Comparison of ENCODE assay signal across 12 cellular contexts in the genomic region with DNA sequence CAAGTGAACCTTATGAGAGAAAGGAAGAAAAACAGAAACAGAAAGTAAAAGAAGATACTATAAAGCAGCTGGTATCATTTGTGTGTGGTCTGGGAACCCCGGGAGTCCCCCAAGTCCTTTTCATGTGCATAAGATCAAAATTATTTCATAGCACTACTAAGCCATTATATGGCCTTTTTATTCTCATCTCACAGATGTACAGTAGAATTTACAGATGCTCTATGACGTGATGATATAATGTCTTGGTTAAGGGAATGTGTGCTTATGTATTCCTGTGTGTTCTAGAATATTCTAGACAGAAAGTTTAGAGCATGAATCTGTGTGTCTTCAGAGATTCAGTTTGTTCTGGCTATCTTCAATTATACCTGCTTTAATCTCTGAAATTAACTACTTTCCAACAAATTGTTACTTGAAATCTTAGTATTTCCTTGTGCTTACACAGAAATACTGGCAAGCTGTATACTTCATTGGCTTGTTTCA. TPM values are rescaled to one million over a fixed set of nuclear protein-coding genes. Genes with fewer than 3 reads are reported as not detected.
DNase-seq lines count a peak whose midpoint lies in the region; ATAC-seq, FAIRE-seq and TF ChIP-seq lines count a peak whose summit lies in the region.
"Had no signal": no experiment of that assay in that cellular context is flagged by ENCODE, and none has a peak within 500 bp of the region (broad histone marks: within the 10 kb centered on the region; RNA-seq: fewer than 3 reads in every experiment).

No MANE protein-coding gene starts in this region.

- no peak overlapping the region for H2BK12ac ChIP-seq in H9 (ENCODE audit: insufficient read length, low read depth, low read length)

- BruUV-seq in HepG2 (replicated peaks; lab: Mats Ljungman, UMichigan), result no TSS peak

- CTCF ChIA-PET in HepG2 (lab: Yijun Ruan, JAX; ENCODE audit: low intra/inter-chr PET ratio, low total read pairs), result no interaction called here

- no peak overlapping the region for H2BK15ac ChIP-seq in H9 (ENCODE audit: low read depth, low read length)

- no peak overlapping the region for H4K5ac ChIP-seq in H9 (ENCODE audit: insufficient read length, low read depth, low read length)

- H3K79me2 ChIP-seq in DND-41 (ENCODE audit: insufficient read depth, low read length), result no peaks in the 10 kb centered on the region
- H3K79me2 ChIP-seq in HepG2 (ENCODE audit: insufficient read depth, low read length), result no peaks in the 10 kb centered on the region
- no peaks in the 10 kb centered on the region for H3K79me2 ChIP-seq in H9 (ENCODE audit: insufficient read depth, low read length)

- peaks cover 9% of the 10 kb centered on the region for H3K4me1 ChIP-seq in DND-41 (ENCODE audit: insufficient read depth, low read length)
- peaks cover 21% of the 10 kb centered on the region for H3K4me1 ChIP-seq in HepG2 (ENCODE audit: insufficient read depth, low read length)
- no peaks in the 10 kb centered on the region for H3K4me1 ChIP-seq in H9 (ENCODE audit: insufficient read depth, low read length)

- H3K27me3 ChIP-seq in DND-41 (ENCODE audit: insufficient read depth, low read length, poor library complexity) (no peaks in the 10 kb centered on the region), brain microvascular endothelial cell (replicated peaks) (no peaks in the 10 kb centered on the region), H7 (ENCODE audit: control insufficient read depth, insufficient read depth, low read length) (peaks cover 29% of the 10 kb centered on the region), HepG2 (ENCODE audit: control insufficient read depth in 1 of 2, insufficient read depth in 2 of 2, low read length in 2 of 2) (peaks cover 15 to 76% of the 10 kb centered on the region in 2 experiments; a peak in 4 of 5 replicates), H9 (ENCODE audit: insufficient read depth, low read length) (peaks cover 18% of the 10 kb centered on the region; the same call in 1 of the 2 replicates)

- H2BK5ac ChIP-seq in H9 (ENCODE audit: insufficient read length, low read length), result no peak overlapping the region

- H3K27me3 Mint-ChIP-seq in activated T-helper 1 cell treated with anti-CD3 and anti-CD28 coated beads, Interleukin-12 subunit alpha, Interleukin-12 subunit beta, Interleukin-2, Interleukin-4 antibody, amounts not matched to agents 30 ng/mL and 10 ng/mL and 1 ng/mL, durations not matched to agents 14 hours and 24 hours and 36 hours (ENCODE audit: insufficient read depth), result no peaks in the 10 kb centered on the region
- H3K27me3 Mint-ChIP-seq in H9 (ENCODE audit: low read depth), result peaks cover 43% of the 10 kb centered on the region

- no peak for TF ChIP-seq POLR2A in HepG2 (IDR thresholded peaks at IDR 0.05; ENCODE audit: insufficient read depth in 1 of 2, low read depth in 2 of 2, low read length in 2 of 2)

- H3K27ac Mint-ChIP-seq in activated T-helper 1 cell treated with anti-CD3 and anti-CD28 coated beads, Interleukin-12 subunit alpha, Interleukin-12 subunit beta, Interleukin-2, Interleukin-4 antibody, amounts not matched to agents 30 ng/mL and 10 ng/mL and 1 ng/mL, durations not matched to agents 14 hours and 24 hours and 36 hours, result peak overlapping the region; percentile 75
- no peak overlapping the region for H3K27ac Mint-ChIP-seq in H9

- POLR2A ChIA-PET in HepG2 (lab: Yijun Ruan, JAX), result no interaction called here

- WGBS in HepG2 (ENCODE audit: low lambda C conversion rate), result 35% methylated on average over 2 of the region's 2 CpGs
- no CpG with 5 or more reads among the region's 2 CpGs for WGBS in H9 (ENCODE audit: extremely low coverage, insufficient read length, low lambda C conversion rate)

- in situ Hi-C loops in brain microvascular endothelial cell (cut with HindIII; ENCODE audit: low pct_ligation_motif_present, low sequenced_read_pairs), result no loop called here
- in situ Hi-C loops in HepG2 (cut with HindIII; ENCODE audit: extremely low pct_ligation_motif_present, low pct_unique_long_range_greater_than_20kb), result no loop called here

- H3K18ac ChIP-seq in H9 (ENCODE audit: insufficient read length, low read depth, low read length), result no peak overlapping the region

- DNase-seq in DND-41, result no peak
- peak; percentile 71 for DNase-seq in GM19239 (ENCODE audit: insufficient read length, low spot score)
- DNase-seq in activated T-helper 1 cell treated with anti-CD3 and anti-CD28 coated beads, Interleukin-12 subunit alpha, Interleukin-12 subunit beta, Interleukin-2, Interleukin-4 antibody, amounts not matched to agents 30 ng/mL and 10 ng/mL and 1 ng/mL, durations not matched to agents 14 hours and 24 hours and 36 hours (ENCODE audit: low spot score), result no peak
- no peak for DNase-seq in brain microvascular endothelial cell
- no peak for DNase-seq in H7
- no peak for DNase-seq in HepG2 (ENCODE audit: low spot score)
- DNase-seq in H9, result no peak
- DNase-seq: COR-L47, NCI-H187 had no signal

- no peak overlapping the region for H3K23ac ChIP-seq in H9 (ENCODE audit: insufficient read length, low read depth, low read length)

- H3K4me2 ChIP-seq in DND-41 (ENCODE audit: insufficient read depth, low read length), result peak overlapping the region; percentile 22; the same call in 1 of the 2 replicates
- no peak overlapping the region for H3K4me2 ChIP-seq in HepG2 (ENCODE audit: low read depth, low read length)
- no peak overlapping the region for H3K4me2 ChIP-seq in H9 (ENCODE audit: insufficient read depth, insufficient read length, low read length)

- no peak overlapping the region for H3K56ac ChIP-seq in H9 (ENCODE audit: insufficient read length, low read depth, low read length)

- H4K20me1 ChIP-seq in DND-41 (ENCODE audit: insufficient read depth, low read length), result no peaks in the 10 kb centered on the region
- H4K20me1 ChIP-seq in HepG2 (ENCODE audit: insufficient read depth, low read length), result no peaks in the 10 kb centered on the region
- no peaks in the 10 kb centered on the region for H4K20me1 ChIP-seq in H9 (ENCODE audit: control insufficient read depth, insufficient read depth, insufficient read length)

- H3K36me3 Mint-ChIP-seq in activated T-helper 1 cell treated with anti-CD3 and anti-CD28 coated beads, Interleukin-12 subunit alpha, Interleukin-12 subunit beta, Interleukin-2, Interleukin-4 antibody, amounts not matched to agents 30 ng/mL and 10 ng/mL and 1 ng/mL, durations not matched to agents 14 hours and 24 hours and 36 hours (ENCODE audit: low read depth), result no peaks in the 10 kb centered on the region
- H3K36me3 Mint-ChIP-seq in H9 (ENCODE audit: insufficient read depth in 1 of 3, low read depth in 3 of 3), result peaks cover 2 to 35% (median 17%) of the 10 kb centered on the region in 3 experiments

- no peaks in the 10 kb centered on the region for H3K9me3 Mint-ChIP-seq in activated T-helper 1 cell treated with anti-CD3 and anti-CD28 coated beads, Interleukin-12 subunit alpha, Interleukin-12 subunit beta, Interleukin-2, Interleukin-4 antibody, amounts not matched to agents 30 ng/mL and 10 ng/mL and 1 ng/mL, durations not matched to agents 14 hours and 24 hours and 36 hours
- H3K9me3 Mint-ChIP-seq in H9, result no peaks in the 10 kb centered on the region

- H3K79me1 ChIP-seq in H9 (ENCODE audit: insufficient read depth, low read depth, low read length, poor library complexity, severe bottlenecking), result no peaks in the 10 kb centered on the region

- H3K4me1 Mint-ChIP-seq in activated T-helper 1 cell treated with anti-CD3 and anti-CD28 coated beads, Interleukin-12 subunit alpha, Interleukin-12 subunit beta, Interleukin-2, Interleukin-4 antibody, amounts not matched to agents 30 ng/mL and 10 ng/mL and 1 ng/mL, durations not matched to agents 14 hours and 24 hours and 36 hours (ENCODE audit: low read depth), result peaks cover 13% of the 10 kb centered on the region
- peaks cover 3% of the 10 kb centered on the region in 2 experiments; a peak in 2 of 4 replicates for H3K4me1 Mint-ChIP-seq in H9

- H3K9me3 ChIP-seq in DND-41 (ENCODE audit: insufficient read depth, low read length, severe bottlenecking) (no peaks in the 10 kb centered on the region), HepG2 (ENCODE audit: low read length) (no peaks in the 10 kb centered on the region), H9 (ENCODE audit: control insufficient read depth, low read depth, low read length) (no peaks in the 10 kb centered on the region)

- no peak overlapping the region for H3K4ac ChIP-seq in H9 (ENCODE audit: low read depth, low read length)

- TF ChIP-seq CTCF in DND-41 (IDR thresholded peaks at IDR 0.05; ENCODE audit: borderline replicate concordance, extremely low read depth, low read length, poor library complexity, severe bottlenecking) (no peak), brain microvascular endothelial cell (IDR thresholded peaks at IDR 0.05; ENCODE audit: low read depth, low read length, missing control alignments) (no peak), HepG2 (CRISPR knock-in tag; IDR thresholded peaks at IDR 0.05) (no peak), H9 (conservative IDR thresholded peaks at IDR 0.05) (no peak)

- peak; percentile 72 for ATAC-seq in DND-41 (ENCODE audit: insufficient read depth, low read depth)
- ATAC-seq in HG03045 (IDR thresholded peaks at IDR 0.05; ENCODE audit: unreplicated experiment), result peak; percentile 65
- ATAC-seq in HepG2, result no peak
- ATAC-seq: HCT116 had no signal

- FAIRE-seq in GM19239 (lab: Jason Lieb, UNC) (peak; percentile 68), HepG2 (lab: Jason Lieb, UNC) (no peak)

- H2AK5ac ChIP-seq in H9 (ENCODE audit: insufficient read length, low read length), result no peak overlapping the region

- H3K9ac ChIP-seq in DND-41 (ENCODE audit: low read depth, low read length), result no peak overlapping the region
- no peak overlapping the region for H3K9ac ChIP-seq in HepG2 (ENCODE audit: insufficient read depth, low read depth, low read length)
- H3K9ac ChIP-seq in H9 (ENCODE audit: extremely low read depth, insufficient read length, low read length), result no peak overlapping the region

- no peak for TF ChIP-seq RAD21 in HepG2 (CRISPR knock-in tag; IDR thresholded peaks at IDR 0.05)

- H3K23me2 ChIP-seq in H9 (ENCODE audit: insufficient read length, low read depth, low read length, poor library complexity, severe bottlenecking), result peaks cover 9% of the 10 kb centered on the region

- no peak overlapping the region for H2BK120ac ChIP-seq in H9 (ENCODE audit: low read depth, low read length, poor library complexity, severe bottlenecking)

- H3K4me3 ChIP-seq in DND-41 (ENCODE audit: low read depth in 1 of 2, low read length in 2 of 2) (no peak overlapping the region), brain microvascular endothelial cell (ENCODE audit: low read depth, low read length) (no peak overlapping the region), H7 (ENCODE audit: insufficient read depth, low read depth, low read length) (no peak overlapping the region), HepG2 (replicated peaks in 1 of 3; ENCODE audit: insufficient read depth in 1 of 3, low read depth in 2 of 3, low read length in 3 of 3) (no peak overlapping the region)
- H3K4me3 ChIP-seq: SK-N-MC had no signal

- H4K91ac ChIP-seq in H9 (ENCODE audit: insufficient read length, low read depth, low read length), result no peak overlapping the region

- H2AFZ ChIP-seq in DND-41 (ENCODE audit: low read depth, low read length) (no peak overlapping the region; the same call in 1 of the 2 replicates), HepG2 (ENCODE audit: low read length) (no peak overlapping the region), H9 (ENCODE audit: low read length) (no peak overlapping the region)

- intact Hi-C loops in activated T-helper 1 cell treated with anti-CD3 and anti-CD28 coated beads, Interleukin-12 subunit alpha, Interleukin-12 subunit beta, Interleukin-2, Interleukin-4 antibody, amounts not matched to agents 30 ng/mL and 10 ng/mL and 1 ng/mL, durations not matched to agents 14 hours and 24 hours and 36 hours (cut with micrococcal nuclease), result loop anchor here (2.0 kb wide), 1 partner anchor 21 kb away; no protein-coding TSS in a partner anchor
- intact Hi-C loops in HepG2 (cut with micrococcal nuclease; ENCODE audit: unreplicated experiment), result no loop called here

- H3K27ac ChIP-seq in DND-41 (ENCODE audit: low read length), result no peak overlapping the region
- H3K27ac ChIP-seq in brain microvascular endothelial cell, result no peak overlapping the region
- no peak overlapping the region for H3K27ac ChIP-seq in HepG2 (ENCODE audit: extremely low read length, insufficient read depth, low read length)
- H3K27ac ChIP-seq in H9 (ENCODE audit: insufficient read length, low read depth, low read length), result no peak overlapping the region
- H3K27ac ChIP-seq: SK-N-MC had no signal

- no peak overlapping the region for H2BK20ac ChIP-seq in H9 (ENCODE audit: low read depth, low read length, poor library complexity, severe bottlenecking)

- H3K14ac ChIP-seq in H9 (ENCODE audit: insufficient read depth, low read length), result no peak overlapping the region

- H4K8ac ChIP-seq in H9 (replicated peaks; ENCODE audit: insufficient read length, low read depth, low read length), result no peak overlapping the region

- no peak overlapping the region for H3T11ph ChIP-seq in H9 (ENCODE audit: low read length)

- H3K36me3 ChIP-seq in DND-41 (ENCODE audit: insufficient read depth, low read length), result no peaks in the 10 kb centered on the region
- H3K36me3 ChIP-seq in brain microvascular endothelial cell (replicated peaks), result no peaks in the 10 kb centered on the region
- peaks cover 5% of the 10 kb centered on the region for H3K36me3 ChIP-seq in H7 (replicated peaks; ENCODE audit: control insufficient read depth, insufficient read depth, low read length)
- no peaks in the 10 kb centered on the region for H3K36me3 ChIP-seq in HepG2 (replicated peaks in 1 of 2; ENCODE audit: control insufficient read depth in 1 of 2, insufficient read depth in 2 of 2, low read length in 2 of 2)

- peak overlapping the region; percentile 53 for H3K4me3 Mint-ChIP-seq in activated T-helper 1 cell treated with anti-CD3 and anti-CD28 coated beads, Interleukin-12 subunit alpha, Interleukin-12 subunit beta, Interleukin-2, Interleukin-4 antibody, amounts not matched to agents 30 ng/mL and 10 ng/mL and 1 ng/mL, durations not matched to agents 14 hours and 24 hours and 36 hours
- no peak overlapping the region for H3K4me3 Mint-ChIP-seq in H9

- no peak for TF ChIP-seq EP300 in HepG2 (IDR thresholded peaks at IDR 0.05; ENCODE audit: low read depth in 2 of 2, low read length in 2 of 2)
- TF ChIP-seq EP300 in HepG2 (CRISPR knock-in tag; IDR thresholded peaks at IDR 0.05; ENCODE audit: borderline replicate concordance), result no peak

RNA-seq across cellular contexts. Expression of a gene that starts 8.6 kb away (rescaled TPM):
- total RNA-seq in activated T-helper 1 cell treated with anti-CD3 and anti-CD28 coated beads, Interleukin-12 subunit alpha, Interleukin-12 subunit beta, Interleukin-2, Interleukin-4 antibody, amounts not matched to agents 30 ng/mL and 10 ng/mL and 1 ng/mL, durations not matched to agents 14 hours and 24 hours and 36 hours, result 38.4 and 40.3 TPM in 2 replicates
- total RNA-seq in H7 (2014; rRNA removed; shearing (Covaris generic)), result 13.9 and 17.1 TPM in 2 replicates
- 13.9 and 14.4 TPM in 2 replicates for total RNA-seq in HepG2 (2016; rRNA removed; fragmentation: Illumina TruSeq; extraction: Trizol)
- 2.0 and 2.1 TPM in 2 replicates for total RNA-seq in HepG2 (2016; cell fraction: cytosol; rRNA removed; fragmentation: Illumina TruSeq; extraction: Trizol; ENCODE audit: low read depth)
- total RNA-seq in HepG2 (2016; cell fraction: insoluble cytoplasmic fraction; rRNA removed; fragmentation: Illumina TruSeq; extraction: Trizol), result 12.7 and 19.0 TPM in 2 replicates
- total RNA-seq in HepG2 (2016; cell fraction: membrane; rRNA removed; fragmentation: Illumina TruSeq; extraction: Trizol), result 5.1 and 5.7 TPM in 2 replicates
- 44.6 and 53.2 TPM in 2 replicates for total RNA-seq in HepG2 (2016; cell fraction: nucleus; rRNA removed; fragmentation: Illumina TruSeq; extraction: Trizol)
- 74.6 and 75.4 TPM in 2 replicates for polyA plus RNA-seq in HepG2 (2011; rRNA removed)
- polyA plus RNA-seq in HepG2 (2011; cell fraction: cytosol; rRNA removed), result 41.2 and 69.0 TPM in 2 replicates
- 130 and 133 TPM in 2 replicates for polyA plus RNA-seq in HepG2 (2011; cell fraction: nucleus; rRNA removed)
- polyA plus RNA-seq in HepG2 (2012), result 67.2 and 75.4 TPM in 2 replicates
- 3.2 and 3.3 TPM in 2 replicates for polyA plus RNA-seq in HepG2 (2016; cell fraction: cytosol; fragmentation: Illumina TruSeq; extraction: Trizol; ENCODE audit: low read depth)
- 19.2 and 28.8 TPM in 2 replicates for polyA plus RNA-seq in HepG2 (2016; cell fraction: insoluble cytoplasmic fraction; fragmentation: Illumina TruSeq; extraction: Trizol; ENCODE audit: low read depth)
- polyA plus RNA-seq in HepG2 (2016; cell fraction: membrane; fragmentation: Illumina TruSeq; extraction: Trizol; ENCODE audit: low read depth), result 6.8 and 8.7 TPM in 2 replicates
- polyA plus RNA-seq in HepG2 (2016; cell fraction: nucleus; fragmentation: Illumina TruSeq; extraction: Trizol; ENCODE audit: insufficient read depth, low read depth), result 86.0 and 89.1 TPM in 2 replicates
- 99.1 and 146 TPM in 2 replicates for polyA minus RNA-seq in HepG2 (2011; rRNA and poly(A)+ RNA removed; ENCODE audit: low replicate concordance)
- 64.9 and 85.0 TPM in 2 replicates for polyA minus RNA-seq in HepG2 (2011; cell fraction: cytosol; rRNA and poly(A)+ RNA removed)
- 36.2 and 41.0 TPM in 2 replicates for polyA minus RNA-seq in HepG2 (2011; cell fraction: nucleus; rRNA and poly(A)+ RNA removed)
- 37.2 and 37.5 TPM in 2 replicates for total RNA-seq in H9 (2021)

RNA-seq across cellular contexts. Expression of a gene that starts 15.8 kb away (rescaled TPM):
- 155 and 166 TPM in 2 replicates for total RNA-seq in activated T-helper 1 cell treated with anti-CD3 and anti-CD28 coated beads, Interleukin-12 subunit alpha, Interleukin-12 subunit beta, Interleukin-2, Interleukin-4 antibody, amounts not matched to agents 30 ng/mL and 10 ng/mL and 1 ng/mL, durations not matched to agents 14 hours and 24 hours and 36 hours
- 121 and 198 TPM in 2 replicates for total RNA-seq in H7 (2014; rRNA removed; shearing (Covaris generic))
- total RNA-seq in HepG2 (2016; rRNA removed; fragmentation: Illumina TruSeq; extraction: Trizol) (51.0 and 71.3 TPM in 2 replicates), H9 (2021) (198 and 207 TPM in 2 replicates)
- total RNA-seq in HepG2 (2016; cell fraction: cytosol; rRNA removed; fragmentation: Illumina TruSeq; extraction: Trizol; ENCODE audit: low read depth), result 280 and 312 TPM in 2 replicates
- total RNA-seq in HepG2 (2016; cell fraction: insoluble cytoplasmic fraction; rRNA removed; fragmentation: Illumina TruSeq; extraction: Trizol), result 37.8 and 65.8 TPM in 2 replicates
- total RNA-seq in HepG2 (2016; cell fraction: membrane; rRNA removed; fragmentation: Illumina TruSeq; extraction: Trizol), result 172 and 203 TPM in 2 replicates
- total RNA-seq in HepG2 (2016; cell fraction: nucleus; rRNA removed; fragmentation: Illumina TruSeq; extraction: Trizol), result 23.9 and 34.5 TPM in 2 replicates
- polyA plus RNA-seq in HepG2 (2011; rRNA removed), result 134 and 142 TPM in 2 replicates
- polyA plus RNA-seq in HepG2 (2011; cell fraction: cytosol; rRNA removed), result 64.4 and 94.2 TPM in 2 replicates
- polyA plus RNA-seq in HepG2 (2011; cell fraction: nucleus; rRNA removed), result 76.4 and 83.1 TPM in 2 replicates
- polyA plus RNA-seq in HepG2 (2012), result 79.6 and 103 TPM in 2 replicates
- 614 TPM in 2 replicates for polyA plus RNA-seq in HepG2 (2016; cell fraction: cytosol; fragmentation: Illumina TruSeq; extraction: Trizol; ENCODE audit: low read depth)
- 76.0 and 96.8 TPM in 2 replicates for polyA plus RNA-seq in HepG2 (2016; cell fraction: insoluble cytoplasmic fraction; fragmentation: Illumina TruSeq; extraction: Trizol; ENCODE audit: low read depth)
- 335 TPM in 2 replicates for polyA plus RNA-seq in HepG2 (2016; cell fraction: membrane; fragmentation: Illumina TruSeq; extraction: Trizol; ENCODE audit: low read depth)
- 91.8 and 94.6 TPM in 2 replicates for polyA plus RNA-seq in HepG2 (2016; cell fraction: nucleus; fragmentation: Illumina TruSeq; extraction: Trizol; ENCODE audit: insufficient read depth, low read depth)
- 60.8 and 157 TPM in 2 replicates for polyA minus RNA-seq in HepG2 (2011; rRNA and poly(A)+ RNA removed; ENCODE audit: low replicate concordance)
- 21.5 and 21.7 TPM in 2 replicates for polyA minus RNA-seq in HepG2 (2011; cell fraction: cytosol; rRNA and poly(A)+ RNA removed)
- polyA minus RNA-seq in HepG2 (2011; cell fraction: nucleus; rRNA and poly(A)+ RNA removed), result 13.3 and 17.4 TPM in 2 replicates

RNA-seq across cellular contexts. Expression of a gene that starts 24.2 kb away (rescaled TPM):
- 90.1 and 97.5 TPM in 2 replicates for total RNA-seq in activated T-helper 1 cell treated with anti-CD3 and anti-CD28 coated beads, Interleukin-12 subunit alpha, Interleukin-12 subunit beta, Interleukin-2, Interleukin-4 antibody, amounts not matched to agents 30 ng/mL and 10 ng/mL and 1 ng/mL, durations not matched to agents 14 hours and 24 hours and 36 hours
- 114 and 130 TPM in 2 replicates for total RNA-seq in H7 (2014; rRNA removed; shearing (Covaris generic))
- total RNA-seq in HepG2 (2016; rRNA removed; fragmentation: Illumina TruSeq; extraction: Trizol), result 70.3 and 78.1 TPM in 2 replicates
- 16.4 and 17.1 TPM in 2 replicates for total RNA-seq in HepG2 (2016; cell fraction: cytosol; rRNA removed; fragmentation: Illumina TruSeq; extraction: Trizol; ENCODE audit: low read depth)
- 76.3 and 78.2 TPM in 2 replicates for total RNA-seq in HepG2 (2016; cell fraction: insoluble cytoplasmic fraction; rRNA removed; fragmentation: Illumina TruSeq; extraction: Trizol)
- 27.7 and 34.3 TPM in 2 replicates for total RNA-seq in HepG2 (2016; cell fraction: membrane; rRNA removed; fragmentation: Illumina TruSeq; extraction: Trizol)
- 37.1 and 41.4 TPM in 2 replicates for total RNA-seq in HepG2 (2016; cell fraction: nucleus; rRNA removed; fragmentation: Illumina TruSeq; extraction: Trizol)
- 108 and 118 TPM in 2 replicates for polyA plus RNA-seq in HepG2 (2011; rRNA removed)
- polyA plus RNA-seq in HepG2 (2011; cell fraction: cytosol; rRNA removed), result 111 and 115 TPM in 2 replicates
- 123 and 126 TPM in 2 replicates for polyA plus RNA-seq in HepG2 (2011; cell fraction: nucleus; rRNA removed)
- 51.2 and 60.5 TPM in 2 replicates for polyA plus RNA-seq in HepG2 (2012)
- 21.0 and 21.5 TPM in 2 replicates for polyA plus RNA-seq in HepG2 (2016; cell fraction: cytosol; fragmentation: Illumina TruSeq; extraction: Trizol; ENCODE audit: low read depth)
- 73.1 and 87.0 TPM in 2 replicates for polyA plus RNA-seq in HepG2 (2016; cell fraction: insoluble cytoplasmic fraction; fragmentation: Illumina TruSeq; extraction: Trizol; ENCODE audit: low read depth)
- polyA plus RNA-seq in HepG2 (2016; cell fraction: membrane; fragmentation: Illumina TruSeq; extraction: Trizol; ENCODE audit: low read depth), result 25.9 and 28.0 TPM in 2 replicates
- polyA plus RNA-seq in HepG2 (2016; cell fraction: nucleus; fragmentation: Illumina TruSeq; extraction: Trizol; ENCODE audit: insufficient read depth, low read depth), result 62.8 and 70.6 TPM in 2 replicates
- 144 and 217 TPM in 2 replicates for polyA minus RNA-seq in HepG2 (2011; rRNA and poly(A)+ RNA removed; ENCODE audit: low replicate concordance)
- 53.4 and 54.9 TPM in 2 replicates for polyA minus RNA-seq in HepG2 (2011; cell fraction: cytosol; rRNA and poly(A)+ RNA removed)
- polyA minus RNA-seq in HepG2 (2011; cell fraction: nucleus; rRNA and poly(A)+ RNA removed), result 55.0 and 72.9 TPM in 2 replicates
- 96.2 and 100 TPM in 2 replicates for total RNA-seq in H9 (2021)

RNA-seq across cellular contexts. Expression of a gene that starts 24.4 kb away (rescaled TPM):
- total RNA-seq in activated T-helper 1 cell treated with anti-CD3 and anti-CD28 coated beads, Interleukin-12 subunit alpha, Interleukin-12 subunit beta, Interleukin-2, Interleukin-4 antibody, amounts not matched to agents 30 ng/mL and 10 ng/mL and 1 ng/mL, durations not matched to agents 14 hours and 24 hours and 36 hours, result 38.8 and 40.5 TPM in 2 replicates
- 18.0 and 20.1 TPM in 2 replicates for total RNA-seq in H7 (2014; rRNA removed; shearing (Covaris generic))
- total RNA-seq in HepG2 (2016; rRNA removed; fragmentation: Illumina TruSeq; extraction: Trizol) (21.6 and 29.1 TPM in 2 replicates), H9 (2021) (14.2 and 16.0 TPM in 2 replicates)
- total RNA-seq in HepG2 (2016; cell fraction: cytosol; rRNA removed; fragmentation: Illumina TruSeq; extraction: Trizol; ENCODE audit: low read depth), result 3.8 and 5.1 TPM in 2 replicates
- total RNA-seq in HepG2 (2016; cell fraction: insoluble cytoplasmic fraction; rRNA removed; fragmentation: Illumina TruSeq; extraction: Trizol), result 21.5 and 32.8 TPM in 2 replicates
- 9.7 and 11.5 TPM in 2 replicates for total RNA-seq in HepG2 (2016; cell fraction: membrane; rRNA removed; fragmentation: Illumina TruSeq; extraction: Trizol)
- 16.4 and 20.2 TPM in 2 replicates for total RNA-seq in HepG2 (2016; cell fraction: nucleus; rRNA removed; fragmentation: Illumina TruSeq; extraction: Trizol)
- 7.2 and 7.7 TPM in 2 replicates for polyA plus RNA-seq in HepG2 (2011; rRNA removed)
- 4.3 and 4.5 TPM in 2 replicates for polyA plus RNA-seq in HepG2 (2011; cell fraction: cytosol; rRNA removed)
- polyA plus RNA-seq in HepG2 (2011; cell fraction: nucleus; rRNA removed), result 6.7 and 8.1 TPM in 2 replicates
- polyA plus RNA-seq in HepG2 (2012), result 9.2 and 11.7 TPM in 2 replicates
- 2.3 and 3.9 TPM in 2 replicates for polyA plus RNA-seq in HepG2 (2016; cell fraction: cytosol; fragmentation: Illumina TruSeq; extraction: Trizol; ENCODE audit: low read depth)
- polyA plus RNA-seq in HepG2 (2016; cell fraction: insoluble cytoplasmic fraction; fragmentation: Illumina TruSeq; extraction: Trizol; ENCODE audit: low read depth), result 25.8 and 25.9 TPM in 2 replicates
- polyA plus RNA-seq in HepG2 (2016; cell fraction: membrane; fragmentation: Illumina TruSeq; extraction: Trizol; ENCODE audit: low read depth), result 5.2 and 6.2 TPM in 2 replicates
- 17.3 and 18.4 TPM in 2 replicates for polyA plus RNA-seq in HepG2 (2016; cell fraction: nucleus; fragmentation: Illumina TruSeq; extraction: Trizol; ENCODE audit: insufficient read depth, low read depth)
- 9.9 and 22.6 TPM in 2 replicates for polyA minus RNA-seq in HepG2 (2011; rRNA and poly(A)+ RNA removed; ENCODE audit: low replicate concordance)
- 1.8 and 3.3 TPM in 2 replicates for polyA minus RNA-seq in HepG2 (2011; cell fraction: cytosol; rRNA and poly(A)+ RNA removed)
- 19.1 and 22.3 TPM in 2 replicates for polyA minus RNA-seq in HepG2 (2011; cell fraction: nucleus; rRNA and poly(A)+ RNA removed)

RNA-seq across cellular contexts. Expression of a gene that starts 27.8 kb away (rescaled TPM):
- total RNA-seq in activated T-helper 1 cell treated with anti-CD3 and anti-CD28 coated beads, Interleukin-12 subunit alpha, Interleukin-12 subunit beta, Interleukin-2, Interleukin-4 antibody, amounts not matched to agents 30 ng/mL and 10 ng/mL and 1 ng/mL, durations not matched to agents 14 hours and 24 hours and 36 hours, result 0.24 and 0.39 TPM in 2 replicates
- 15.7 and 16.8 TPM in 2 replicates for total RNA-seq in H7 (2014; rRNA removed; shearing (Covaris generic))
- total RNA-seq in HepG2 (2016; rRNA removed; fragmentation: Illumina TruSeq; extraction: Trizol), result under 0.01 TPM in 1 of 2 replicates, not detected in the other
- not detected in 2 replicates for total RNA-seq in HepG2 (2016; cell fraction: cytosol; rRNA removed; fragmentation: Illumina TruSeq; extraction: Trizol; ENCODE audit: low read depth)
- total RNA-seq in HepG2 (2016; cell fraction: insoluble cytoplasmic fraction; rRNA removed; fragmentation: Illumina TruSeq; extraction: Trizol), result not detected in 2 replicates
- not detected in 2 replicates for total RNA-seq in HepG2 (2016; cell fraction: membrane; rRNA removed; fragmentation: Illumina TruSeq; extraction: Trizol)
- total RNA-seq in HepG2 (2016; cell fraction: nucleus; rRNA removed; fragmentation: Illumina TruSeq; extraction: Trizol), result 0.06 TPM in 1 of 2 replicates, not detected in the other
- 0.01 and 0.03 TPM in 2 replicates for polyA plus RNA-seq in HepG2 (2011; rRNA removed)
- polyA plus RNA-seq in HepG2 (2011; cell fraction: cytosol; rRNA removed), result 0.01 TPM in 2 replicates
- 0.08 and 0.12 TPM in 2 replicates for polyA plus RNA-seq in HepG2 (2011; cell fraction: nucleus; rRNA removed)
- 0.03 and 0.09 TPM in 2 replicates for polyA plus RNA-seq in HepG2 (2012)
- not detected in 2 replicates for polyA plus RNA-seq in HepG2 (2016; cell fraction: cytosol; fragmentation: Illumina TruSeq; extraction: Trizol; ENCODE audit: low read depth)
- polyA plus RNA-seq in HepG2 (2016; cell fraction: insoluble cytoplasmic fraction; fragmentation: Illumina TruSeq; extraction: Trizol; ENCODE audit: low read depth), result not detected in 2 replicates
- not detected in 2 replicates for polyA plus RNA-seq in HepG2 (2016; cell fraction: membrane; fragmentation: Illumina TruSeq; extraction: Trizol; ENCODE audit: low read depth)
- polyA plus RNA-seq in HepG2 (2016; cell fraction: nucleus; fragmentation: Illumina TruSeq; extraction: Trizol; ENCODE audit: insufficient read depth, low read depth), result not detected in 2 replicates
- 0.07 and 0.16 TPM in 2 replicates for polyA minus RNA-seq in HepG2 (2011; rRNA and poly(A)+ RNA removed; ENCODE audit: low replicate concordance)
- 0.10 TPM in 1 of 2 replicates, not detected in the other for polyA minus RNA-seq in HepG2 (2011; cell fraction: cytosol; rRNA and poly(A)+ RNA removed)
- polyA minus RNA-seq in HepG2 (2011; cell fraction: nucleus; rRNA and poly(A)+ RNA removed), result 0.12 and 0.13 TPM in 2 replicates
- 12.2 and 12.5 TPM in 2 replicates for total RNA-seq in H9 (2021)
